8 cellular contexts compared by ENCODE assay signal in genomic region chr14:59190372-59190771, GRCh38. TPM values are rescaled to one million over a fixed set of nuclear protein-coding genes. Genes with fewer than 3 reads are reported as not detected.
A peak's percentile ranks its signal among the peaks of the same experiment; 100 is the strongest.
DNase-seq lines count a peak whose midpoint lies in the region; ATAC-seq, FAIRE-seq and TF ChIP-seq lines count a peak whose summit lies in the region.

No MANE protein-coding gene starts in this region.

- H3T11ph ChIP-seq in H9 (ENCODE audit: low read length) = no peak overlapping the region

- H3K27ac ChIP-seq in H9 (ENCODE audit: insufficient read length, low read depth, low read length) = no peak overlapping the region

- no peaks in the 10 kb centered on the region for H4K20me1 ChIP-seq in H9 (ENCODE audit: control insufficient read depth, insufficient read depth, insufficient read length)

- H3K79me1 ChIP-seq in H9 (ENCODE audit: insufficient read depth, low read depth, low read length, poor library complexity, severe bottlenecking) = no peaks in the 10 kb centered on the region

- no CpG with 5 or more reads among the region's 6 CpGs for WGBS in H9 (ENCODE audit: extremely low coverage, insufficient read length, low lambda C conversion rate)

- no peak overlapping the region for H4K8ac ChIP-seq in H9 (replicated peaks; ENCODE audit: insufficient read length, low read depth, low read length)

- H3K27me3 Mint-ChIP-seq in H9 (ENCODE audit: low read depth) = peaks cover 30% of the 10 kb centered on the region
- H3K27me3 Mint-ChIP-seq in chondrocyte (ENCODE audit: low read depth) = peaks cover 6% of the 10 kb centered on the region

- H3K9me3 ChIP-seq in H9 (ENCODE audit: control insufficient read depth, low read depth, low read length) (no peaks in the 10 kb centered on the region), NT2/D1 (ENCODE audit: insufficient read depth, low read length) (no peaks in the 10 kb centered on the region), mononuclear cell (ENCODE audit: low read depth, low read length) (no peaks in the 10 kb centered on the region)

- TF ChIP-seq CTCF in H9 (conservative IDR thresholded peaks at IDR 0.05) (peak; percentile 47; the same call in 2 of the 3 replicates), chondrocyte (IDR thresholded peaks at IDR 0.05) (peak; percentile 53)

- H2BK15ac ChIP-seq in H9 (ENCODE audit: low read depth, low read length) = no peak overlapping the region

- peak; percentile 34 for DNase-seq in EL
- peak; percentile 73 for DNase-seq in H9
- no peak for DNase-seq in NT2/D1 (ENCODE audit: low read depth, low spot score)
- no peak for DNase-seq in chondrocyte (ENCODE audit: low spot score)
- DNase-seq in activated CD4-positive, CD25-positive, alpha-beta regulatory T cell (lab: John Stamatoyannopoulos, UW) = no peak
- DNase-seq in GM19239 (ENCODE audit: insufficient read length, low spot score) = no peak

- H3K4me3 ChIP-seq in NT2/D1 (ENCODE audit: insufficient read length, low read depth) = peak overlapping the region; percentile 78
- peak overlapping the region; percentile 76 for H3K4me3 ChIP-seq in mononuclear cell (ENCODE audit: low read length)

- ATAC-seq in GM21381 (IDR thresholded peaks at IDR 0.05; ENCODE audit: unreplicated experiment) = no peak

- no peak overlapping the region for H3K4ac ChIP-seq in H9 (ENCODE audit: low read depth, low read length)

- H3K23ac ChIP-seq in H9 (ENCODE audit: insufficient read length, low read depth, low read length) = no peak overlapping the region

- no peak overlapping the region for H2BK12ac ChIP-seq in H9 (ENCODE audit: insufficient read length, low read depth, low read length)

- H3K4me1 ChIP-seq in H9 (ENCODE audit: insufficient read depth, low read length) (no peaks in the 10 kb centered on the region), NT2/D1 (ENCODE audit: insufficient read depth, insufficient read length) (peaks cover 3% of the 10 kb centered on the region), mononuclear cell (ENCODE audit: insufficient read depth, low read length) (peaks cover 16% of the 10 kb centered on the region)

- no peak overlapping the region for H2AK5ac ChIP-seq in H9 (ENCODE audit: insufficient read length, low read length)

- H3K36me3 Mint-ChIP-seq in H9 (ENCODE audit: insufficient read depth in 1 of 3, low read depth in 3 of 3) (no peaks in the 10 kb centered on the region), chondrocyte (ENCODE audit: low read depth) (no peaks in the 10 kb centered on the region)

- H3K56ac ChIP-seq in H9 (ENCODE audit: insufficient read length, low read depth, low read length) = no peak overlapping the region

- H3K9ac ChIP-seq in H9 (ENCODE audit: extremely low read depth, insufficient read length, low read length) (no peak overlapping the region), NT2/D1 (ENCODE audit: insufficient read length, low read depth) (no peak overlapping the region)

- no peak overlapping the region for H4K5ac ChIP-seq in H9 (ENCODE audit: insufficient read length, low read depth, low read length)

- H2AFZ ChIP-seq in H9 (ENCODE audit: low read length) = no peak overlapping the region

- H4K91ac ChIP-seq in H9 (ENCODE audit: insufficient read length, low read depth, low read length) = no peak overlapping the region

- no peak for FAIRE-seq in GM19239 (lab: Jason Lieb, UNC)

- H3K23me2 ChIP-seq in H9 (ENCODE audit: insufficient read length, low read depth, low read length, poor library complexity, severe bottlenecking) = peaks cover 22% of the 10 kb centered on the region

- H3K4me1 Mint-ChIP-seq in H9 (peaks cover 19 to 20% of the 10 kb centered on the region in 2 experiments), chondrocyte (ENCODE audit: low read depth) (peaks cover 25% of the 10 kb centered on the region)

- H3K14ac ChIP-seq in H9 (ENCODE audit: insufficient read depth, low read length) = no peak overlapping the region

- H2BK5ac ChIP-seq in H9 (ENCODE audit: insufficient read length, low read length) = no peak overlapping the region

- H2BK120ac ChIP-seq in H9 (ENCODE audit: low read depth, low read length, poor library complexity, severe bottlenecking) = no peak overlapping the region

- H3K9me3 Mint-ChIP-seq in H9 = no peaks in the 10 kb centered on the region; a peak in 1 of 5 replicates
- no peaks in the 10 kb centered on the region for H3K9me3 Mint-ChIP-seq in chondrocyte (ENCODE audit: low read depth)

- H3K27ac Mint-ChIP-seq in H9 (peak overlapping the region in 2 of 3 experiments; percentile 75 to 81; a peak in 4 of 7 replicates), chondrocyte (ENCODE audit: unreplicated experiment) (peak overlapping the region; percentile 86)

- H3K18ac ChIP-seq in H9 (ENCODE audit: insufficient read length, low read depth, low read length) = no peak overlapping the region

- H3K4me3 Mint-ChIP-seq in H9 (peak overlapping the region; percentile 80 to 92), chondrocyte (ENCODE audit: unreplicated experiment) (peak overlapping the region; percentile 92)

- H3K79me2 ChIP-seq in H9 (ENCODE audit: insufficient read depth, low read length) = no peaks in the 10 kb centered on the region

- H3K4me2 ChIP-seq in H9 (ENCODE audit: insufficient read depth, insufficient read length, low read length) = peak overlapping the region; percentile 85

- peaks cover 3% of the 10 kb centered on the region; the same call in 1 of the 2 replicates for H3K27me3 ChIP-seq in H9 (ENCODE audit: insufficient read depth, low read length)
- H3K27me3 ChIP-seq in NT2/D1 (ENCODE audit: insufficient read depth, insufficient read length) = peaks cover 36% of the 10 kb centered on the region
- H3K27me3 ChIP-seq in mononuclear cell (ENCODE audit: insufficient read depth, low read length) = peaks cover 14% of the 10 kb centered on the region

- no peaks in the 10 kb centered on the region for H3K36me3 ChIP-seq in NT2/D1 (ENCODE audit: insufficient read depth, insufficient read length, low read length)

- no peak overlapping the region for H2BK20ac ChIP-seq in H9 (ENCODE audit: low read depth, low read length, poor library complexity, severe bottlenecking)

RNA-seq across cellular contexts. Expression of gene DAAM1, which starts 1.9 kb away (rescaled TPM):
- 19.5 and 21.7 TPM in 2 replicates for total RNA-seq in H9 (2021)
- total RNA-seq in chondrocyte = 24.1 to 40.7 TPM (median 25.1 TPM) in 3 replicates
- total RNA-seq in mononuclear cell = 5.1 TPM

Comparison
In these comparisons a context has a peak if more than half of its experiments do, and no peak if none do; other contexts are left out.
1. DNase-seq: peak in EL (single experiment) and H9 (single experiment); none in NT2/D1 (single experiment), chondrocyte (single experiment), activated CD4-positive, CD25-positive, alpha-beta regulatory T cell (0 of 4) and GM19239 (single experiment).